ENCODE assay signal across 8 cellular contexts in genomic region chr17:28842282-28843012, GRCh38. TPM values are rescaled to one million over a fixed set of nuclear protein-coding genes. Genes with fewer than 3 reads are reported as not detected.
DNase-seq lines count a peak whose midpoint lies in the region; ATAC-seq, FAIRE-seq and TF ChIP-seq lines count a peak whose summit lies in the region.

Gene FAM222B (minus strand): TSS chr17:28842790. CDS start chr17:28766667, 76,123 bp downstream.

- FAIRE-seq in GM12892 (lab: Jason Lieb, UNC) = peak; percentile 84

- peak; percentile 81 for TF ChIP-seq POLR2A in GM12892 (IDR thresholded peaks at IDR 0.05; ENCODE audit: low read depth, low read length)

- ATAC-seq in HG02884 (IDR thresholded peaks at IDR 0.05; ENCODE audit: unreplicated experiment) = peak; percentile 75

- DNase-seq in GM12892 (ENCODE audit: insufficient read length) (peak; percentile 99), NCI-H1930 (lab: John Stamatoyannopoulos, UW) (peak; percentile 79 to 90), T1000 (lab: John Stamatoyannopoulos, UW) (peak; percentile 85), astrocyte of the hippocampus (ENCODE audit: low read depth, low spot score) (peak; percentile 94), hippocampal formation (lab: John Stamatoyannopoulos, UW) (peak; percentile 65 to 79), retina (peak; percentile 91), cortex of kidney (lab: John Stamatoyannopoulos, UW) (no peak)

RNA-seq across cellular contexts. Expression of gene FAM222B, which starts in this region (rescaled TPM):
- 7.4 TPM for polyA plus RNA-seq in GM12892 (2012; ENCODE audit: missing spikeins)
